Comparison of ENCODE assay signal across 8 cellular contexts in the genomic region with DNA sequence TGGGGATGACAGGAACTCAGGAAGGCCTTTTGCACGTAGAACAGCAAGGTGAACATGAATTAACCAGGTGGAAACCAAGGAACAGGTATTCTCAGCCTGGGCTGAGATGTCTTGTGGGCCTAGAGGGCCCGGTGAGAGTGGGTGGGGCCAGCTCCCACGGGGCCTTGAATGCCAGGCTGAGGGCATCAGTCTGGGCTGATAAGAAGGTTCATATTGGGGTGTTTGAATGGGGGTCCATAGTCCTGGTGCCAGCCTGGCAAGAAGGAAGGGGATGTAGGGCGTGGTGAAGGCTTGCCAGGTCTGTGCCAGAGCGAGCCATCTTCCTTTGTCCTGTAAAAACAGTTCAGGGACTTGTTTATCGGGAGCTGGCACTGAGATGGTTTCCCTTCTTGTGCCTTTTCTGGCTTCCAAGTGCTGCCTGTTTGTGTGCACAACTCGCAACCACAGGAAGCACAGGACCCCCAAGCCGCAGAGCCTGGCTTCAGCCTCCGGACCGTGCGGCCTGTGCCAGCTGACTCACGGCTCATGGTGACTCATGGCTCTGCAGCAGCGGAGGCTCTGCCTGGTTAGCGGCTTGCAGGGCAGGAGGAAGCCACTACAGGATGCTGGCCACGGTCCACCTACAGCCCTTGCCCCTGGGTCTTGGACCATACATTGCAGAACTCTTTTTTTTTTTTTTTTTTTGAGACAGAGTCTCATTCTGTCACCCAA. TPM values are rescaled to one million over a fixed set of nuclear protein-coding genes. Genes with fewer than 3 reads are reported as not detected.
DNase-seq lines count a peak whose midpoint lies in the region; ATAC-seq and TF ChIP-seq lines count a peak whose summit lies in the region.

No MANE protein-coding gene starts in this region.

- H3K27ac Mint-ChIP-seq in T-helper 17 cell = peak overlapping the region; percentile 91

- H3K4me3 ChIP-seq in right cardiac atrium (ENCODE audit: low read length) (no peak overlapping the region), gastrocnemius medialis (peak overlapping the region in 3 of 4 donors; percentile 36 to 94 (median 67)), WERI-Rb-1 (ENCODE audit: low read depth, low read length) (no peak overlapping the region)

- peaks cover 2% of the 10 kb centered on the region for H3K36me3 Mint-ChIP-seq in T-helper 17 cell (ENCODE audit: low read depth)

- TF ChIP-seq CTCF in gastrocnemius medialis (IDR thresholded peaks at IDR 0.05 in 4 of 5, conservative IDR thresholded peaks at IDR 0.05 in 1 of 5) (no peak), WERI-Rb-1 (IDR thresholded peaks at IDR 0.05; ENCODE audit: low read depth, low read length) (no peak)

- H3K36me3 ChIP-seq in gastrocnemius medialis = no peaks in the 10 kb centered on the region
- no peaks in the 10 kb centered on the region for H3K36me3 ChIP-seq in WERI-Rb-1

- peaks cover 40% of the 10 kb centered on the region for H3K4me1 Mint-ChIP-seq in T-helper 17 cell

- H3K9me3 ChIP-seq in T-helper 17 cell (ENCODE audit: control insufficient read depth, low read length, poor library complexity, severe bottlenecking) (no peaks in the 10 kb centered on the region), right cardiac atrium (ENCODE audit: control insufficient read depth, low read length) (no peaks in the 10 kb centered on the region), gastrocnemius medialis (no peaks in the 10 kb centered on the region), WERI-Rb-1 (ENCODE audit: severe bottlenecking) (no peaks in the 10 kb centered on the region)

- H3K4me1 ChIP-seq in right cardiac atrium (ENCODE audit: control insufficient read depth, insufficient read depth, low read length) (peaks cover 8% of the 10 kb centered on the region), gastrocnemius medialis (peaks cover 34 to 35% of the 10 kb centered on the region in 2 donors)

- WGBS in right cardiac atrium = 28% methylated on average over 15 of the region's 15 CpGs

- H3K27me3 ChIP-seq in right cardiac atrium (ENCODE audit: control insufficient read depth, insufficient read depth) (no peaks in the 10 kb centered on the region), gastrocnemius medialis (no peaks in the 10 kb centered on the region), WERI-Rb-1 (ENCODE audit: insufficient read depth, low read depth, severe bottlenecking) (no peaks in the 10 kb centered on the region)

- peak overlapping the region; percentile 93 for H3K4me3 Mint-ChIP-seq in T-helper 17 cell

- DNase-seq in GOT3 (lab: John Stamatoyannopoulos, UW) (peak; percentile 45), T-helper 17 cell (peak in 1 of 3 donors; percentile 44), anterior cingulate cortex (lab: John Stamatoyannopoulos, UW) (peak in 56 of 58 donors; percentile 23 to 93 (median 70)), right cardiac atrium (peak; percentile 94 to 95 (median 95)), gastrocnemius medialis (peak; percentile 86 to 92), NCI-H526 treated with DMSO at 0.1 percent for 48 hours (lab: John Stamatoyannopoulos, UW) (no peak), WERI-Rb-1 (no peak)

- intact Hi-C loops in right cardiac atrium (cut with DNase I) = loop anchor here in 1 of 4 donors (10.0 kb wide), 1 partner anchor 356 kb away; a partner anchor contains a TSS
- intact Hi-C loops in gastrocnemius medialis (cut with DNase I; ENCODE audit: low total_unique reads) = loop anchor here (5.0 to 10.0 kb wide), 5 partner anchors 34 to 1676 kb away; a partner anchor contains a TSS

- H3K27ac ChIP-seq in right cardiac atrium (ENCODE audit: low read length) (peak overlapping the region; percentile 17), gastrocnemius medialis (peak overlapping the region; percentile 91 to 100 (median 98)), WERI-Rb-1 (no peak overlapping the region)

- no peaks in the 10 kb centered on the region for H3K27me3 Mint-ChIP-seq in T-helper 17 cell

- ATAC-seq in T-helper 17 cell (no peak), right cardiac atrium (peak; percentile 45 to 53), gastrocnemius medialis (peak; percentile 45 to 55), GM19351 (IDR thresholded peaks at IDR 0.05; ENCODE audit: unreplicated experiment) (no peak)

- no peak for TF ChIP-seq POLR2A in gastrocnemius medialis (IDR thresholded peaks at IDR 0.05)

- in situ Hi-C loops in gastrocnemius medialis (cut with MboI; ENCODE audit: low sequenced_read_pairs in 4 of 4) = no loop called here

RNA-seq across cellular contexts. Expression of a gene that starts 2.4 kb away (rescaled TPM):
- total RNA-seq in T-helper 17 cell = 10 to 100 TPM; 45.2 to 54.4 TPM
- total RNA-seq in right cardiac atrium = 10 to 100 TPM; 17.7 to 26.6 (median 22.5) TPM
- polyA plus RNA-seq in right cardiac atrium = 30.3 TPM
- total RNA-seq in gastrocnemius medialis = 10 to 100 TPM; 49.6 to 82.4 (median 70.9) TPM

RNA-seq across cellular contexts. Expression of a gene that starts 35.7 kb away (rescaled TPM):
- total RNA-seq in T-helper 17 cell (100 to 1,000 TPM; 169 to 219 TPM), right cardiac atrium (10 to 100 TPM; 42.9 to 68.4 (median 62.7) TPM), gastrocnemius medialis (10 to 100 TPM; 28.5 to 58.5 (median 45.7) TPM)
- 96.2 TPM for polyA plus RNA-seq in right cardiac atrium

RNA-seq across cellular contexts. Expression of a gene that starts 39.9 kb away (rescaled TPM):
- total RNA-seq in T-helper 17 cell (10 to 100 TPM; 47.2 to 62.3 TPM), right cardiac atrium (1 to 10 TPM; 1.0 to 2.0 (median 1.3) TPM), gastrocnemius medialis (under 1 TPM in 2 of 4 donors, not detected in 2; 0.51 to 0.61 TPM)
- 0.16 TPM for polyA plus RNA-seq in right cardiac atrium

Comparison
In these comparisons a context has a peak if more than half of its experiments do, and no peak if none do; other contexts are left out.
1. DNase-seq: peak in GOT3 (single experiment), anterior cingulate cortex (56 of 58), right cardiac atrium (3 of 3) and gastrocnemius medialis (2 of 2); none in NCI-H526 treated with DMSO at 0.1 percent for 48 hours (single experiment) and WERI-Rb-1 (single experiment).
2. ATAC-seq: peak in right cardiac atrium (2 of 2) and gastrocnemius medialis (2 of 2); none in T-helper 17 cell (single experiment) and GM19351 (single experiment).
3. H3K4me3 ChIP-seq: peak in gastrocnemius medialis (3 of 4); none in right cardiac atrium (single experiment) and WERI-Rb-1 (single experiment).
4. RNA of a gene that starts 39.9 kb away (total RNA-seq): 47.2 to 62.3 TPM in T-helper 17 cell; 1.0 to 2.0 TPM in right cardiac atrium and 0.51 to 0.61 TPM in gastrocnemius medialis; every median in the first group is over 10 times any median in the second.